18 cellular contexts compared by ENCODE assay signal in the genomic region with DNA sequence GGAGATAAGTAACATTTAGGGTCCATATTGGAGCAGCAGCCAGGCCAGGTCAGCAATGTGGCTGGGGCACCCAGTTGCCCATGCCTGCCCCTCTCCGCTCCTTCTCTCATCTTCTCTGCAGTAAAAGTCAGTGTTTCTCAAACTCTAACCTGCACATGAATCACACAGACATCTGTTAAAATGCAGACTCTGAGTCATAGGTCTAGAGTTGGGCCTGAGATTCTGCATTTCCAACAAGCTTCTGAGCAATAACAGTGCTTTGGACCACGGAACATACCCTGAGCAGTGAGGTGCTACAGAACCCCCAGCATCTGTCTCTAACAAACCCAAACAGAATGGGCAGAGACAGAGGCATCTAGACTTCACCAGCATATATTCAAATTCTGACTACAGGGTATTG.
"Had no signal": no experiment of that assay in that cellular context is flagged by ENCODE, and none has a peak within 500 bp of the region (broad histone marks: within the 10 kb centered on the region; RNA-seq: fewer than 3 reads in every experiment).

No MANE protein-coding gene starts in this region.

- H3K27me3 Mint-ChIP-seq: memory B cell had no signal

- H3K9me3 ChIP-seq: ascending aorta, esophagus muscularis mucosa, heart right ventricle, psoas muscle, thoracic aorta, upper lobe of left lung had no signal

- H3K4me3 Mint-ChIP-seq: activated T-helper 1 cell treated with anti-CD3 and anti-CD28 coated beads, Interleukin-12 subunit alpha, Interleukin-12 subunit beta, Interleukin-2, Interleukin-4 antibody, amounts not matched to agents 30 ng/mL and 10 ng/mL and 1 ng/mL, durations not matched to agents 14 hours and 24 hours and 36 hours; immature natural killer cell; memory B cell had no signal

- DNase-seq: activated CD4-positive, alpha-beta T cell treated with anti-CD3 and anti-CD28 coated beads, Interleukin-2, amount 50 U/mL, for 48 hours; dermis blood vessel endothelial cell; effector memory CD4-positive, alpha-beta T cell; heart right ventricle; immature natural killer cell; kidney glomerular epithelial cell; psoas muscle; right cardiac atrium; SHP77 treated with DMSO at 0.1 percent for 48 hours; stimulated activated CD4-positive, alpha-beta T cell treated with anti-CD3 and anti-CD28 coated beads, Interleukin-15, amount 100 ng/mL, for 24 hours; stimulated activated CD4-positive, alpha-beta T cell treated with anti-CD3 and anti-CD28 coated beads, Interleukin-4, amount 100 ng/mL, for 1 hour; upper lobe of left lung had no signal

- FAIRE-seq: endothelial cell of umbilical vein had no signal

- ATAC-seq: heart right ventricle, psoas muscle, right cardiac atrium had no signal

- H3K27ac Mint-ChIP-seq: activated T-helper 1 cell treated with anti-CD3 and anti-CD28 coated beads, Interleukin-12 subunit alpha, Interleukin-12 subunit beta, Interleukin-2, Interleukin-4 antibody, amounts not matched to agents 30 ng/mL and 10 ng/mL and 1 ng/mL, durations not matched to agents 14 hours and 24 hours and 36 hours; immature natural killer cell; memory B cell had no signal

- H3K4me1 Mint-ChIP-seq: immature natural killer cell had no signal
